Comparison of ENCODE assay signal across 20 cellular contexts in genomic region chr4:16090306-16090705, GRCh38. TPM values are rescaled to one million over a fixed set of nuclear protein-coding genes. Genes with fewer than 3 reads are reported as not detected.
"Had no signal": no experiment of that assay in that cellular context is flagged by ENCODE, and none has a peak within 500 bp of the region (broad histone marks: within the 10 kb centered on the region; RNA-seq: fewer than 3 reads in every experiment).

No MANE protein-coding gene starts in this region.

- H3K36me3 ChIP-seq: esophagus squamous epithelium, upper lobe of left lung, vagina had no signal

- H3K27ac ChIP-seq: esophagus squamous epithelium, skin epidermis, upper lobe of left lung, vagina had no signal

- DNase-seq: activated CD4-positive, alpha-beta memory T cell treated with anti-CD3 and anti-CD28 coated beads, Interleukin-2, amount 10 ng/mL, durations not matched to agents 7 days and 5 days; activated CD4-positive, alpha-beta T cell treated with anti-CD3 and anti-CD28 coated beads for 1 hour; activated CD4-positive, alpha-beta T cell treated with anti-CD3 and anti-CD28 coated beads, Interleukin-2, amount 10 ng/mL, durations not matched to agents 7 days and 5 days; activated naive CD8-positive, alpha-beta T cell treated with anti-CD3 and anti-CD28 coated beads, Interleukin-2, amount 50 U/mL, for 24 hours; activated T-cell treated with anti-CD3 and anti-CD28 coated beads, Interleukin-2, amount 50 U/mL, for 48 hours; amygdala; esophagus squamous epithelium; foreskin melanocyte; left cardiac atrium; natural killer cell; stimulated activated CD4-positive, alpha-beta T cell treated with anti-CD3 and anti-CD28 coated beads, Interleukin-4, amount 100 ng/mL, for 4 hours; stimulated activated CD8-positive, alpha-beta memory T cell treated with anti-CD3 and anti-CD28 coated beads, Interleukin-4, amount 100 ng/mL, for 48 hours; stimulated activated naive CD8-positive, alpha-beta T cell treated with anti-CD3 and anti-CD28 coated beads, Interleukin-15, amount 100 ng/mL, for 72 hours; substantia nigra; SW 1271; T-helper 9 cell; upper lobe of left lung had no signal

- H3K9me3 ChIP-seq: esophagus squamous epithelium, upper lobe of left lung, vagina had no signal

- H3K27me3 ChIP-seq: upper lobe of left lung had no signal

- H3K4me3 ChIP-seq: esophagus squamous epithelium, skin epidermis, upper lobe of left lung, vagina had no signal

- H3K4me1 ChIP-seq: esophagus squamous epithelium, vagina had no signal

RNA-seq across cellular contexts. Expression of gene PROM1, which starts 6.5 kb away (rescaled TPM):
- total RNA-seq: activated CD4-positive, alpha-beta memory T cell treated with anti-CD3 and anti-CD28 coated beads, Interleukin-2, amount 10 ng/mL, durations not matched to agents 7 days and 5 days; activated CD4-positive, alpha-beta T cell treated with anti-CD3 and anti-CD28 coated beads, Interleukin-2, amount 10 ng/mL, durations not matched to agents 7 days and 5 days; natural killer cell; osteocyte; vagina had no signal
